1 cellular context compared by ENCODE assay signal in the genomic region with DNA sequence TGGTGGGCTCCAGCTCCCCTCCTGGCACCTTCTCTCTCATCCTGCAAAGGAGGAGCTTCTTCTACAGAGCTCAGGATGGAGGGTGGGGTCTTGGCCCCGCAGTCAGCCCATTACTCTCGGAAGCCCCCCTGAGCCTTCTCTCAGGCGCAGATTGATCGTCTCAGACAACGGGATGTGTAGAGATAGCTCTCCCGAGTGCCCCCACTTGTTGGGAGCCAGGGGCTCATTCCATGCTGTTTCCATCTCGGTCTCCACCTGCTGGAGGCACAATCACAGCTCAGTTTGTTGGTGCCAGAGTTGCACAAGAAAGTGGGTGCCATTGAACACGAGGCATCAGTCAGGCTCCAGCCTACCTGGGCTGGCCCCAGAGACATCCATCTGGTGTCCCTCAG.
TF ChIP-seq lines count a peak whose summit lies in the region.

No MANE protein-coding gene starts in this region.

TF ChIP-seq in GM23338, 12 proteins besides CTCF, POLR2A, EP300 and RAD21 (continued from another document):
- TF ChIP-seq, protein P1, sequence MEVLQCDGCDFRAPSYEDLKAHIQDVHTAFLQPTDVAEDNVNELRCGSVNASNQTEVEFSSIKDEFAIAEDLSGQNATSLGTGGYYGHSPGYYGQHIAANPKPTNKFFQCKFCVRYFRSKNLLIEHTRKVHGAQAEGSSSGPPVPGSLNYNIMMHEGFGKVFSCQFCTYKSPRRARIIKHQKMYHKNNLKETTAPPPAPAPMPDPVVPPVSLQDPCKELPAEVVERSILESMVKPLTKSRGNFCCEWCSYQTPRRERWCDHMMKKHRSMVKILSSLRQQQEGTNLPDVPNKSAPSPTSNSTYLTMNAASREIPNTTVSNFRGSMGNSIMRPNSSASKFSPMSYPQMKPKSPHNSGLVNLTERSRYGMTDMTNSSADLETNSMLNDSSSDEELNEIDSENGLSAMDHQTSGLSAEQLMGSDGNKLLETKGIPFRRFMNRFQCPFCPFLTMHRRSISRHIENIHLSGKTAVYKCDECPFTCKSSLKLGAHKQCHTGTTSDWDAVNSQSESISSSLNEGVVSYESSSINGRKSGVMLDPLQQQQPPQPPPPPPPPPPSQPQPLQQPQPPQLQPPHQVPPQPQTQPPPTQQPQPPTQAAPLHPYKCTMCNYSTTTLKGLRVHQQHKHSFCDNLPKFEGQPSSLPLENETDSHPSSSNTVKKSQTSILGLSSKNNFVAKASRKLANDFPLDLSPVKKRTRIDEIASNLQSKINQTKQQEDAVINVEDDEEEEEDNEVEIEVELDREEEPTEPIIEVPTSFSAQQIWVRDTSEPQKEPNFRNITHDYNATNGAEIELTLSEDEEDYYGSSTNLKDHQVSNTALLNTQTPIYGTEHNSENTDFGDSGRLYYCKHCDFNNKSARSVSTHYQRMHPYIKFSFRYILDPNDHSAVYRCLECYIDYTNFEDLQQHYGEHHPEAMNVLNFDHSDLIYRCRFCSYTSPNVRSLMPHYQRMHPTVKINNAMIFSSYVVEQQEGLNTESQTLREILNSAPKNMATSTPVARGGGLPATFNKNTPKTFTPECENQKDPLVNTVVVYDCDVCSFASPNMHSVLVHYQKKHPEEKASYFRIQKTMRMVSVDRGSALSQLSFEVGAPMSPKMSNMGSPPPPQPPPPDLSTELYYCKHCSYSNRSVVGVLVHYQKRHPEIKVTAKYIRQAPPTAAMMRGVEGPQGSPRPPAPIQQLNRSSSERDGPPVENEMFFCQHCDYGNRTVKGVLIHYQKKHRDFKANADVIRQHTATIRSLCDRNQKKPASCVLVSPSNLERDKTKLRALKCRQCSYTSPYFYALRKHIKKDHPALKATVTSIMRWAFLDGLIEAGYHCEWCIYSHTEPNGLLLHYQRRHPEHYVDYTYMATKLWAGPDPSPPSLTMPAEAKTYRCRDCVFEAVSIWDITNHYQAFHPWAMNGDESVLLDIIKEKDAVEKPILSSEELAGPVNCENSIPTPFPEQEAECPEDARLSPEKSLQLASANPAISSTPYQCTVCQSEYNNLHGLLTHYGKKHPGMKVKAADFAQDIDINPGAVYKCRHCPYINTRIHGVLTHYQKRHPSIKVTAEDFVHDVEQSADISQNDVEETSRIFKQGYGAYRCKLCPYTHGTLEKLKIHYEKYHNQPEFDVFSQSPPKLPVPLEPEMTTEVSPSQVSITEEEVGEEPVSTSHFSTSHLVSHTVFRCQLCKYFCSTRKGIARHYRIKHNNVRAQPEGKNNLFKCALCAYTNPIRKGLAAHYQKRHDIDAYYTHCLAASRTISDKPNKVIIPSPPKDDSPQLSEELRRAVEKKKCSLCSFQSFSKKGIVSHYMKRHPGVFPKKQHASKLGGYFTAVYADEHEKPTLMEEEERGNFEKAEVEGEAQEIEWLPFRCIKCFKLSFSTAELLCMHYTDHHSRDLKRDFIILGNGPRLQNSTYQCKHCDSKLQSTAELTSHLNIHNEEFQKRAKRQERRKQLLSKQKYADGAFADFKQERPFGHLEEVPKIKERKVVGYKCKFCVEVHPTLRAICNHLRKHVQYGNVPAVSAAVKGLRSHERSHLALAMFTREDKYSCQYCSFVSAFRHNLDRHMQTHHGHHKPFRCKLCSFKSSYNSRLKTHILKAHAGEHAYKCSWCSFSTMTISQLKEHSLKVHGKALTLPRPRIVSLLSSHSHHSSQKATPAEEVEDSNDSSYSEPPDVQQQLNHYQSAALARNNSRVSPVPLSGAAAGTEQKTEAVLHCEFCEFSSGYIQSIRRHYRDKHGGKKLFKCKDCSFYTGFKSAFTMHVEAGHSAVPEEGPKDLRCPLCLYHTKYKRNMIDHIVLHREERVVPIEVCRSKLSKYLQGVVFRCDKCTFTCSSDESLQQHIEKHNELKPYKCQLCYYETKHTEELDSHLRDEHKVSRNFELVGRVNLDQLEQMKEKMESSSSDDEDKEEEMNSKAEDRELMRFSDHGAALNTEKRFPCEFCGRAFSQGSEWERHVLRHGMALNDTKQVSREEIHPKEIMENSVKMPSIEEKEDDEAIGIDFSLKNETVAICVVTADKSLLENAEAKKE (CRISPR knock-in tag; IDR thresholded peaks at IDR 0.05) = no peak
- TF ChIP-seq CREB1 (CRISPR knock-in tag; IDR thresholded peaks at IDR 0.05; ENCODE audit: low read depth) (no peak), NANOG (IDR thresholded peaks at IDR 0.05; ENCODE audit: borderline replicate concordance) (no peak), ZNF114 (CRISPR knock-in tag; IDR thresholded peaks at IDR 0.05) (no peak), EZH2phosphoT487 (IDR thresholded peaks at IDR 0.05; ENCODE audit: unreplicated experiment) (no peak), ZNF331 (CRISPR knock-in tag; IDR thresholded peaks at IDR 0.05; ENCODE audit: low read depth) (no peak), STAT1 (IDR thresholded peaks at IDR 0.05; ENCODE audit: unreplicated experiment) (no peak), POLR2AphosphoS5 (IDR thresholded peaks at IDR 0.05; ENCODE audit: low read depth) (no peak), EZH2 (IDR thresholded peaks at IDR 0.05; ENCODE audit: low read depth, unreplicated experiment) (no peak)
- TF ChIP-seq, protein P2, sequence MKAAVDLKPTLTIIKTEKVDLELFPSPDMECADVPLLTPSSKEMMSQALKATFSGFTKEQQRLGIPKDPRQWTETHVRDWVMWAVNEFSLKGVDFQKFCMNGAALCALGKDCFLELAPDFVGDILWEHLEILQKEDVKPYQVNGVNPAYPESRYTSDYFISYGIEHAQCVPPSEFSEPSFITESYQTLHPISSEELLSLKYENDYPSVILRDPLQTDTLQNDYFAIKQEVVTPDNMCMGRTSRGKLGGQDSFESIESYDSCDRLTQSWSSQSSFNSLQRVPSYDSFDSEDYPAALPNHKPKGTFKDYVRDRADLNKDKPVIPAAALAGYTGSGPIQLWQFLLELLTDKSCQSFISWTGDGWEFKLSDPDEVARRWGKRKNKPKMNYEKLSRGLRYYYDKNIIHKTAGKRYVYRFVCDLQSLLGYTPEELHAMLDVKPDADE (IDR thresholded peaks at IDR 0.05) = no peak
